11 cellular contexts compared by ENCODE assay signal in genomic region chr6:166633732-166634535, GRCh38. TPM values are rescaled to one million over a fixed set of nuclear protein-coding genes. Genes with fewer than 3 reads are reported as not detected.
A peak's percentile ranks its signal among the peaks of the same experiment; 100 is the strongest.
DNase-seq lines count a peak whose midpoint lies in the region; ATAC-seq and TF ChIP-seq lines count a peak whose summit lies in the region.
"Had no signal": no experiment of that assay in that cellular context is flagged by ENCODE, and none has a peak within 500 bp of the region (broad histone marks: within the 10 kb centered on the region; RNA-seq: fewer than 3 reads in every experiment).

No MANE protein-coding gene starts in this region.

- no TSS peak for BruUV-seq in IMR-90 (replicated peaks; lab: Mats Ljungman, UMichigan)

- H3K27ac ChIP-seq in IMR-90 (ENCODE audit: insufficient read depth, low read length) (no peak overlapping the region), adrenal gland (peak overlapping the region in 3 of 5 donors; percentile 23 to 38 (median 24))
- H3K27ac ChIP-seq: pancreas had no signal

- no peak overlapping the region for H3K4me2 ChIP-seq in IMR-90 (ENCODE audit: low read depth, low read length)

- H3K9me1 ChIP-seq in IMR-90 (ENCODE audit: insufficient read depth, low read length): peaks cover 7% of the 10 kb centered on the region

- H3K4me1 ChIP-seq in IMR-90 (ENCODE audit: control insufficient read depth, insufficient read depth, low read length) (peaks cover 4% of the 10 kb centered on the region), adrenal gland (replicated peaks in 1 of 2) (peaks cover 21 to 25% of the 10 kb centered on the region in 2 donors)

- no peak overlapping the region for H4K5ac ChIP-seq in IMR-90 (ENCODE audit: low read depth, low read length)

- no peak overlapping the region for H3K4me3 ChIP-seq in IMR-90 (ENCODE audit: insufficient read depth, low read depth, low read length)
- no peak overlapping the region for H3K4me3 ChIP-seq in adrenal gland
- no peak overlapping the region for H3K4me3 ChIP-seq in lower leg skin (ENCODE audit: low read depth, poor library complexity, severe bottlenecking)
- H3K4me3 ChIP-seq: pancreas had no signal

- POLR2A ChIA-PET in IMR-90 (lab: Charles Lee; ENCODE audit: unreplicated experiment): no interaction called here

- no peak overlapping the region for H3K4me3 Mint-ChIP-seq in activated T-cell treated with anti-CD3 and anti-CD28 coated beads, Interleukin-2, amount 50 U/mL, for 24 hours
- H3K4me3 Mint-ChIP-seq: T-helper 1 cell treated with Interleukin-12 subunit alpha and Interleukin-12 subunit beta and Interleukin-4 antibody, amounts not matched to agents 30 μg/mL and 1 μg/mL, for 36 hours had no signal

- TF ChIP-seq CTCF in IMR-90 (conservative IDR thresholded peaks at IDR 0.05; ENCODE audit: low read depth, low read length) (no peak), adrenal gland (IDR thresholded peaks at IDR 0.05) (no peak), lower leg skin (IDR thresholded peaks at IDR 0.05) (no peak)

- peaks cover 3% of the 10 kb centered on the region for H3K4me1 Mint-ChIP-seq in activated T-cell treated with anti-CD3 and anti-CD28 coated beads, Interleukin-2, amount 50 U/mL, for 24 hours (ENCODE audit: low read depth)

- no peak overlapping the region for H3K18ac ChIP-seq in IMR-90 (ENCODE audit: low read depth, low read length)

- H2AK5ac ChIP-seq in IMR-90 (ENCODE audit: low read depth, low read length): peak overlapping the region; percentile 83

- H3K14ac ChIP-seq in IMR-90 (replicated peaks; ENCODE audit: low read depth, low read length): no peak overlapping the region

- no peaks in the 10 kb centered on the region for H4K20me1 ChIP-seq in IMR-90 (ENCODE audit: insufficient read depth, low read length)

- no peak overlapping the region for H2BK5ac ChIP-seq in IMR-90 (ENCODE audit: low read depth, low read length, poor library complexity, severe bottlenecking)

- ATAC-seq in IMR-90 (ENCODE audit: low read depth) (peak; percentile 66), GM21360 (IDR thresholded peaks at IDR 0.05; ENCODE audit: unreplicated experiment) (no peak), left colon (no peak)

- peak overlapping the region; percentile 46 for H2AK9ac ChIP-seq in IMR-90 (replicated peaks; ENCODE audit: low read depth, low read length, poor library complexity)

- H3K9me3 ChIP-seq in IMR-90 (ENCODE audit: control insufficient read depth, insufficient read depth, low read length) (no peaks in the 10 kb centered on the region), adrenal gland (replicated peaks in 1 of 3) (no peaks in the 10 kb centered on the region)
- H3K9me3 ChIP-seq: pancreas had no signal

- peak overlapping the region; percentile 43; the same call in 1 of the 2 replicates for H4K91ac ChIP-seq in IMR-90 (ENCODE audit: insufficient read depth, low read depth, low read length)

- no peaks in the 10 kb centered on the region for H3K9me3 Mint-ChIP-seq in activated T-cell treated with anti-CD3 and anti-CD28 coated beads, Interleukin-2, amount 50 U/mL, for 24 hours
- H3K9me3 Mint-ChIP-seq: T-helper 1 cell treated with Interleukin-12 subunit alpha and Interleukin-12 subunit beta and Interleukin-4 antibody, amounts not matched to agents 30 μg/mL and 1 μg/mL, for 36 hours had no signal

- H3K36me3 ChIP-seq in IMR-90 (ENCODE audit: control insufficient read depth, insufficient read depth, low read length): no peaks in the 10 kb centered on the region
- no peaks in the 10 kb centered on the region for H3K36me3 ChIP-seq in adrenal gland (replicated peaks in 1 of 2)
- H3K36me3 ChIP-seq: pancreas had no signal

- no peak overlapping the region for H3K23ac ChIP-seq in IMR-90 (ENCODE audit: low read depth, low read length)

- peaks cover 54% of the 10 kb centered on the region for H3K27me3 Mint-ChIP-seq in activated T-cell treated with anti-CD3 and anti-CD28 coated beads, Interleukin-2, amount 50 U/mL, for 24 hours

- 68 to 100% methylated on average over 4 to 6 of the region's 26 CpGs for WGBS in IMR-90 (ENCODE audit: extremely low coverage in 2 of 2, insufficient read length in 1 of 2), 2 experiments
- 50 to 63% (median 55%) methylated on average over 26 of the region's 26 CpGs for WGBS in adrenal gland, 4 donors
- WGBS in lower leg skin, 2 donors: 74 to 80% methylated on average over 26 of the region's 26 CpGs

- dilution Hi-C loops in IMR-90 (cut with HindIII; ENCODE audit: low sequenced_read_pairs, unreplicated experiment): no loop called here

- H3K4ac ChIP-seq in IMR-90 (ENCODE audit: low read depth, low read length): peak overlapping the region; percentile 59; the same call in 1 of the 2 replicates

- in situ Hi-C loops in IMR-90 (cut with MboI; ENCODE audit: low sequenced_read_pairs): loop anchor here (25.0 kb wide), 1 partner anchor 353 kb away; the partner anchor contains the start of gene CEP43

- H2BK20ac ChIP-seq in IMR-90 (ENCODE audit: low read depth, low read length): peak overlapping the region; percentile 54

- H4K8ac ChIP-seq in IMR-90 (ENCODE audit: low read depth in 2 of 2, low read length in 2 of 2): no peak overlapping the region

- H3K27ac Mint-ChIP-seq in activated T-cell treated with anti-CD3 and anti-CD28 coated beads, Interleukin-2, amount 50 U/mL, for 24 hours: no peak overlapping the region
- H3K27ac Mint-ChIP-seq: T-helper 1 cell treated with Interleukin-12 subunit alpha and Interleukin-12 subunit beta and Interleukin-4 antibody, amounts not matched to agents 30 μg/mL and 1 μg/mL, for 36 hours had no signal

- H3K79me1 ChIP-seq in IMR-90 (ENCODE audit: low read depth in 1 of 2, low read length in 2 of 2): no peaks in the 10 kb centered on the region; a peak in 1 of 4 replicates

- H2BK120ac ChIP-seq in IMR-90 (ENCODE audit: low read depth, low read length): no peak overlapping the region

- H3K27me3 ChIP-seq in IMR-90 (ENCODE audit: control insufficient read depth, insufficient read depth, low read length) (peaks cover 2% of the 10 kb centered on the region; the same call in 1 of the 2 replicates), adrenal gland (no peaks in the 10 kb centered on the region)
- H3K27me3 ChIP-seq: pancreas had no signal

- H3K56ac ChIP-seq in IMR-90 (ENCODE audit: extremely low read depth, insufficient read depth, low read length): no peak overlapping the region

- peak overlapping the region; percentile 78 for H2AFZ ChIP-seq in IMR-90 (replicated peaks; ENCODE audit: low read length, poor library complexity)

- intact Hi-C loops in IMR-90 (cut with micrococcal nuclease): no loop called here
- intact Hi-C loops in adrenal gland (cut with DNase I): no loop called here
- intact Hi-C loops in lower leg skin (cut with DNase I; ENCODE audit: low total_unique reads): loop anchor here (10.0 kb wide), 1 partner anchor 1391 kb away; no protein-coding TSS in a partner anchor
- intact Hi-C loops in left colon (cut with DNase I, micrococcal nuclease): no loop called here

- H3K9ac ChIP-seq in IMR-90 (ENCODE audit: low read depth, low read length): no peak overlapping the region

- H3K36me3 Mint-ChIP-seq in activated T-cell treated with anti-CD3 and anti-CD28 coated beads, Interleukin-2, amount 50 U/mL, for 24 hours (ENCODE audit: low read depth): no peaks in the 10 kb centered on the region

- no peak for TF ChIP-seq POLR2A in IMR-90 (IDR thresholded peaks at IDR 0.05; ENCODE audit: low read depth, low read length)
- peak in 1 of 2 donors; percentile 55 for TF ChIP-seq POLR2A in adrenal gland (IDR thresholded peaks at IDR 0.05)
- no peak for TF ChIP-seq POLR2A in lower leg skin (IDR thresholded peaks at IDR 0.05)

- TF ChIP-seq RAD21 in IMR-90 (IDR thresholded peaks at IDR 0.05; ENCODE audit: low read length): no peak

- H2BK15ac ChIP-seq in IMR-90 (ENCODE audit: low read depth, low read length): no peak overlapping the region

- peak; percentile 68 for DNase-seq in AG20443 (ENCODE audit: low spot score)
- DNase-seq in IMR-90: peak; percentile 69
- DNase-seq in adrenal gland: peak; percentile 68 to 91 (median 87)
- DNase-seq in lower leg skin (ENCODE audit: low spot score in 2 of 2): peak; percentile 75 to 84
- DNase-seq in left colon: no peak
- DNase-seq in activated T-cell treated with anti-CD3 and anti-CD28 coated beads, Interleukin-2, amount 50 U/mL, for 24 hours: no peak
- no peak for DNase-seq in mesenteric fat pad (ENCODE audit: low spot score)
- DNase-seq: NCI-H2107 had no signal

- CTCF ChIA-PET in IMR-90 (lab: Yijun Ruan, JAX): no interaction called here

TF ChIP-seq in IMR-90, 13 proteins besides CTCF, POLR2A, EP300 and RAD21 (continues in another document):
- no peak for TF ChIP-seq CHD1 (IDR thresholded peaks at IDR 0.05; ENCODE audit: low read depth, low read length)
- peak; percentile 32; the same call in 1 of the 2 replicates for TF ChIP-seq NFE2L2 (IDR thresholded peaks at IDR 0.05; ENCODE audit: low read depth, low read length)
- TF ChIP-seq FOS (IDR thresholded peaks at IDR 0.05; ENCODE audit: low read depth, low read length): 0 out of 2 replicates have a peak, but pooled peaks have one; percentile 15
- TF ChIP-seq BHLHE40 (IDR thresholded peaks at IDR 0.05; ENCODE audit: low read depth, low read length): peak; percentile 99
- 0 out of 2 replicates have a peak, but pooled peaks have one; percentile 11 for TF ChIP-seq MXI1 (IDR thresholded peaks at IDR 0.05; ENCODE audit: borderline replicate concordance, low read depth, low read length)
- peak; percentile 70 for TF ChIP-seq MAFK (IDR thresholded peaks at IDR 0.05; ENCODE audit: low read depth, low read length)

RNA-seq across cellular contexts. Expression of gene RPS6KA2, which starts 6.9 kb away (rescaled TPM):
- total RNA-seq in IMR-90 (2012; rRNA removed) (22.2 and 26.9 TPM in 2 replicates), adrenal gland (10 to 100 TPM; 18.9 to 40.4 (median 28.1) TPM), lower leg skin (10 to 100 TPM; 22.7 to 55.9 (median 40.6) TPM), left colon (10 to 100 TPM; 11.5 to 13.3 TPM), mesenteric fat pad (45.2 TPM)
- polyA plus RNA-seq in IMR-90 (2012; rRNA removed) (27.6 and 31.3 TPM in 2 replicates), adrenal gland (10 to 100 TPM in 2 of 3 donors, 1 to 10 TPM in 1; 7.0 to 28.5 (median 10.2) TPM)
- 22.6 and 41.6 TPM in 2 replicates for polyA plus RNA-seq in IMR-90 (2012; cell fraction: cytosol; rRNA removed)
- polyA plus RNA-seq in IMR-90 (2012; cell fraction: nucleus; rRNA removed; ENCODE audit: low replicate concordance): 23.6 and 31.1 TPM in 2 replicates

RNA-seq across cellular contexts. Expression of gene RAMACL, which starts 47.5 kb away (rescaled TPM):
- total RNA-seq in IMR-90 (2012; rRNA removed): 0.90 and 1.1 TPM in 2 replicates
- polyA plus RNA-seq in IMR-90 (2012; rRNA removed): 0.17 and 0.46 TPM in 2 replicates
- 0.02 and 0.03 TPM in 2 replicates for polyA plus RNA-seq in IMR-90 (2012; cell fraction: cytosol; rRNA removed)
- 0.17 and 0.94 TPM in 2 replicates for polyA plus RNA-seq in IMR-90 (2012; cell fraction: nucleus; rRNA removed; ENCODE audit: low replicate concordance)
- total RNA-seq in adrenal gland: 1 to 10 TPM in 4 of 8 donors, under 1 TPM in 4; 0.14 to 4.2 (median 0.80) TPM
- under 1 TPM; 0.20 to 0.24 (median 0.22) TPM for polyA plus RNA-seq in adrenal gland
- 1 to 10 TPM in 3 of 4 donors, under 1 TPM in 1; 0.93 to 2.1 (median 1.5) TPM for total RNA-seq in lower leg skin
- 1 to 10 TPM in 1 of 2 donors, under 1 TPM in 1; 0.81 to 1.1 TPM for total RNA-seq in left colon
- 3.2 TPM for total RNA-seq in mesenteric fat pad

Comparison
In these comparisons a context has a peak if more than half of its experiments do, and no peak if none do; other contexts are left out.
1. DNase-seq: peak in AG20443 (single experiment), IMR-90 (single experiment), adrenal gland (7 of 7) and lower leg skin (2 of 2); none in left colon (0 of 2), activated T-cell treated with anti-CD3 and anti-CD28 coated beads, Interleukin-2, amount 50 U/mL, for 24 hours (single experiment) and mesenteric fat pad (single experiment).